ENCODE assay signal across 20 cellular contexts in genomic region chr12:97301576-97301975, GRCh38.
"Had no signal": no experiment of that assay in that cellular context is flagged by ENCODE, and none has a peak within 500 bp of the region (broad histone marks: within the 10 kb centered on the region; RNA-seq: fewer than 3 reads in every experiment).

No MANE protein-coding gene starts in this region.

- H3K27ac ChIP-seq: dorsolateral prefrontal cortex, heart left ventricle, neutrophil, sigmoid colon, skin epidermis, testis, transverse colon had no signal

- H3K4me1 Mint-ChIP-seq: stimulated activated naive CD8-positive, alpha-beta T cell treated with anti-CD3 and anti-CD28 coated beads, Interleukin-15, amount 100 ng/mL, for 72 hours had no signal

- H3K27ac Mint-ChIP-seq: stimulated activated naive B cell treated with anti-CD40 and anti-IgM and Interleukin-4, amounts not matched to agents 10 μg/mL and 1 μg/mL and 100 μg/mL, for 72 hours; stimulated activated naive CD8-positive, alpha-beta T cell treated with anti-CD3 and anti-CD28 coated beads, Interleukin-15, amount 100 ng/mL, for 72 hours had no signal

- DNase-seq: cortex of kidney; dorsolateral prefrontal cortex; effector CD8-positive, alpha-beta T cell; foreskin melanocyte; heart left ventricle; hippocampal formation; left colon; left ventricle myocardium superior; mesenchymal stem cell; naive B cell; sigmoid colon; stimulated activated CD4-positive, alpha-beta T cell treated with anti-CD3 and anti-CD28 coated beads, Interleukin-2, amount 100 ng/mL, for 24 hours; stimulated activated CD4-positive, alpha-beta T cell treated with anti-CD3 and anti-CD28 coated beads, Interleukin-4, amount 100 ng/mL, for 4 hours; stimulated activated naive B cell treated with anti-CD40 and anti-IgM and Interleukin-4, amounts not matched to agents 10 μg/mL and 1 μg/mL and 100 μg/mL, for 72 hours; stimulated activated naive CD8-positive, alpha-beta T cell treated with anti-CD3 and anti-CD28 coated beads, Interleukin-15, amount 100 ng/mL, for 72 hours; testis; transverse colon had no signal

- H3K9me3 Mint-ChIP-seq: stimulated activated naive CD8-positive, alpha-beta T cell treated with anti-CD3 and anti-CD28 coated beads, Interleukin-15, amount 100 ng/mL, for 72 hours had no signal

- H3K4me3 Mint-ChIP-seq: naive B cell; nephron; stimulated activated naive B cell treated with anti-CD40 and anti-IgM and Interleukin-4, amounts not matched to agents 10 μg/mL and 1 μg/mL and 100 μg/mL, for 72 hours; stimulated activated naive CD8-positive, alpha-beta T cell treated with anti-CD3 and anti-CD28 coated beads, Interleukin-15, amount 100 ng/mL, for 72 hours had no signal

- H3K9me3 ChIP-seq: heart left ventricle, neutrophil, sigmoid colon, testis, transverse colon had no signal

- H3K36me3 Mint-ChIP-seq: stimulated activated naive B cell treated with anti-CD40 and anti-IgM and Interleukin-4, amounts not matched to agents 10 μg/mL and 1 μg/mL and 100 μg/mL, for 72 hours had no signal

- H3K27me3 ChIP-seq: dorsolateral prefrontal cortex, neutrophil, sigmoid colon, testis, transverse colon had no signal

- ATAC-seq: heart left ventricle; left colon; left ventricle myocardium superior; stimulated activated naive B cell treated with anti-CD40 and anti-IgM and Interleukin-4, amounts not matched to agents 10 μg/mL and 1 μg/mL and 100 μg/mL, for 72 hours; stimulated activated naive CD8-positive, alpha-beta T cell treated with anti-CD3 and anti-CD28 coated beads, Interleukin-15, amount 100 ng/mL, for 72 hours had no signal
